In the genomic region with DNA sequence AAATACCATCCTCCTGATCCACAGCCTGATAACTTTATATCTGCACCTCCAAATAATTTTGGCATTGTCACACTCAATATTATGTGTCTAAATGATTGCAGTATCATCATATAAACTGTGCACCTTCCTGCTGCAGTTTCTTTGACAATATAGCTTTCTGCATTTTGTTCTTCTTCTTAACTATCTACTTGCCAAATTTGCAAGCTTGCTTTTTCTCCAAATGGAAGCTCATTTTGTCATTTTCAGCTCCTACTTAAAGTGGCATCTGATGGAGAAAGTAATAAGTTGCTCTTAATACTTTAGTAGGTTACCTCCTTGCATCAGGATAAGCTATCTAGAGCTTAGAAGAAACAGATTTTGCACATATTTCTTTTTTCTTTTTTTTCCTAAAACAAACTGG, we compare ENCODE assay signal across 8 cellular contexts.
"Had no signal": no experiment of that assay in that cellular context is flagged by ENCODE, and none has a peak within 500 bp of the region (broad histone marks: within the 10 kb centered on the region; RNA-seq: fewer than 3 reads in every experiment).

No MANE protein-coding gene starts in this region.

- ATAC-seq: GM12878 had no signal

- H3K4me3 ChIP-seq: GM12878 had no signal

- FAIRE-seq: G401.6, GM12878, GM12891, GM12892, GM18507, GM19239 had no signal

- DNase-seq: GDM1, GF-D8 had no signal
